15 cellular contexts compared by ENCODE assay signal in the genomic region with DNA sequence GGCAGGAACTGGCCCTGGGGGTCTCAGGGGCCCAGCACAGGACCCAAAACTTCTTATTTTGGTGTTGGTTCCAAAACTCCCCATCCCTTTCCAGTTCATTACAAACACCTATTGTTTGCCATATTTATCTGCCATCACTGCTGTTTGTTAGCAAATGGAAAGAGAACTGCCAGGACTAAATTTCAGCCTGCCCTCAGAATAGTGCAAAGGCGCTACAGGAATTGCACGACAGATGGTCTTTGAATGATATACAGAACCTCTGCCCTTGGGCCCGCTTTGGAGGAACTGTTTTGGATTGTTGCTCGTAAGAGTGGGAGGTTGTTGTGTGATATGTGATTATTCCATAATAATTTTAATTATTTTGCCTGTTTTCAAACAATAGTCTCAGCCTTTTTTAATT.
DNase-seq lines count a peak whose midpoint lies in the region; ATAC-seq lines count a peak whose summit lies in the region.
"Had no signal": no experiment of that assay in that cellular context is flagged by ENCODE, and none has a peak within 500 bp of the region (broad histone marks: within the 10 kb centered on the region; RNA-seq: fewer than 3 reads in every experiment).

No MANE protein-coding gene starts in this region.

- no peaks in the 10 kb centered on the region for H3K9me3 Mint-ChIP-seq in activated naive CD8-positive, alpha-beta T cell treated with anti-CD3 and anti-CD28 coated beads, Interleukin-2, amount 50 U/mL, for 24 hours
- H3K9me3 Mint-ChIP-seq: CD8-positive, alpha-beta T cell had no signal

- H3K4me3 Mint-ChIP-seq in activated naive CD8-positive, alpha-beta T cell treated with anti-CD3 and anti-CD28 coated beads, Interleukin-2, amount 50 U/mL, for 24 hours = no peak overlapping the region
- H3K4me3 Mint-ChIP-seq: B cell; CD8-positive, alpha-beta T cell; H9 had no signal

- H3K27me3 ChIP-seq in H7 (ENCODE audit: control insufficient read depth, insufficient read depth, low read length) = no peaks in the 10 kb centered on the region
- H3K27me3 ChIP-seq: BLaER1 treated with 17β-estradiol and CSF1 and Interleukin-3, amounts not matched to agents 10 nM and 100 nM had no signal

- no peak overlapping the region for H3K4me3 ChIP-seq in H7 (ENCODE audit: insufficient read depth, low read depth, low read length)
- H3K4me3 ChIP-seq: BLaER1 treated with 17β-estradiol and CSF1 and Interleukin-3, amounts not matched to agents 10 nM and 100 nM had no signal

- DNase-seq in DMS 273 (lab: John Stamatoyannopoulos, UW; ENCODE audit: unreplicated experiment) (peak; percentile 90), G401 (ENCODE audit: low spot score) (peak; percentile 82), NCI-H69 (lab: John Stamatoyannopoulos, UW) (peak; percentile 62), cerebellar cortex (ENCODE audit: low spot score) (peak; percentile 79), H7 (no peak), NCI-H1092 treated with DMSO at 0.1 percent for 48 hours (lab: John Stamatoyannopoulos, UW) (no peak)
- DNase-seq in activated naive CD8-positive, alpha-beta T cell treated with anti-CD3 and anti-CD28 coated beads, Interleukin-2, amount 50 U/mL, for 24 hours = no peak
- DNase-seq: Calu3; CD8-positive, alpha-beta T cell; GDM1; GOT3; H9 had no signal

- H3K36me3 ChIP-seq in H7 (replicated peaks; ENCODE audit: control insufficient read depth, insufficient read depth, low read length) = no peaks in the 10 kb centered on the region
- H3K36me3 ChIP-seq: BLaER1 treated with 17β-estradiol and CSF1 and Interleukin-3, amounts not matched to agents 10 nM and 100 nM had no signal

- peaks cover 8% of the 10 kb centered on the region for H3K27me3 Mint-ChIP-seq in activated naive CD8-positive, alpha-beta T cell treated with anti-CD3 and anti-CD28 coated beads, Interleukin-2, amount 50 U/mL, for 24 hours

- no peaks in the 10 kb centered on the region for H3K36me3 Mint-ChIP-seq in activated naive CD8-positive, alpha-beta T cell treated with anti-CD3 and anti-CD28 coated beads, Interleukin-2, amount 50 U/mL, for 24 hours (ENCODE audit: low read depth)
- H3K36me3 Mint-ChIP-seq: CD8-positive, alpha-beta T cell had no signal

- H3K27ac Mint-ChIP-seq in activated naive CD8-positive, alpha-beta T cell treated with anti-CD3 and anti-CD28 coated beads, Interleukin-2, amount 50 U/mL, for 24 hours = no peak overlapping the region
- H3K27ac Mint-ChIP-seq: B cell; CD8-positive, alpha-beta T cell; H9 had no signal

- no peaks in the 10 kb centered on the region for H3K4me1 Mint-ChIP-seq in activated naive CD8-positive, alpha-beta T cell treated with anti-CD3 and anti-CD28 coated beads, Interleukin-2, amount 50 U/mL, for 24 hours
- H3K4me1 Mint-ChIP-seq: B cell had no signal

- no peak for ATAC-seq in activated naive CD8-positive, alpha-beta T cell treated with anti-CD3 and anti-CD28 coated beads, Interleukin-2, amount 50 U/mL, for 24 hours
- ATAC-seq in HG02938 (IDR thresholded peaks at IDR 0.05; ENCODE audit: unreplicated experiment) = no peak
- ATAC-seq: CD8-positive, alpha-beta T cell had no signal

- in situ Hi-C loops in G401 (cut with HindIII; ENCODE audit: low sequenced_read_pairs) = no loop called here

Comparison
In these comparisons a context has a peak if more than half of its experiments do, and no peak if none do; other contexts are left out.
1. DNase-seq: peak in DMS 273 (single experiment), G401 (single experiment), NCI-H69 (single experiment) and cerebellar cortex (single experiment); none in activated naive CD8-positive, alpha-beta T cell treated with anti-CD3 and anti-CD28 coated beads, Interleukin-2, amount 50 U/mL, for 24 hours (single experiment), H7 (single experiment) and NCI-H1092 treated with DMSO at 0.1 percent for 48 hours (single experiment).